In genomic region chr14:76657404-76657803, GRCh38 we compare ENCODE assay signal across 29 cellular contexts.
"Had no signal": no experiment of that assay in that cellular context is flagged by ENCODE, and none has a peak within 500 bp of the region (broad histone marks: within the 10 kb centered on the region; RNA-seq: fewer than 3 reads in every experiment).

No MANE protein-coding gene starts in this region.

- ATAC-seq: effector memory CD8-positive, alpha-beta T cell; esophagus mucosa; foreskin keratinocyte; gastrocnemius medialis; gastroesophageal sphincter; heart left ventricle; heart right ventricle had no signal

- H3K4me3 Mint-ChIP-seq: dendritic cell treated with granulocyte-macrophage colony-stimulating factor and Interleukin-4, amounts not matched to agents 40 ng/mL and 50 ng/mL, for 4 days; effector memory CD8-positive, alpha-beta T cell; endodermal cell had no signal

- H3K4me1 Mint-ChIP-seq: endodermal cell had no signal

- H3K4me3 ChIP-seq: colonic mucosa, coronary artery, dorsolateral prefrontal cortex, esophagus muscularis mucosa, esophagus squamous epithelium, gastrocnemius medialis, gastroesophageal sphincter, heart left ventricle, heart right ventricle, hepatocyte had no signal

- H3K27ac Mint-ChIP-seq: dendritic cell treated with granulocyte-macrophage colony-stimulating factor and Interleukin-4, amounts not matched to agents 40 ng/mL and 50 ng/mL, for 4 days; effector memory CD8-positive, alpha-beta T cell; endodermal cell had no signal

- H2AFZ ChIP-seq: hepatocyte had no signal

- H3K79me2 ChIP-seq: hepatocyte had no signal

- H3K27ac ChIP-seq: colonic mucosa, coronary artery, dorsolateral prefrontal cortex, epithelial cell of prostate, esophagus muscularis mucosa, esophagus squamous epithelium, foreskin keratinocyte, gastrocnemius medialis, gastroesophageal sphincter, heart left ventricle, heart right ventricle, hepatocyte had no signal

- H3K4me2 ChIP-seq: hepatocyte had no signal

- H3K9me3 ChIP-seq: colonic mucosa had no signal

- FAIRE-seq: endometrium, endothelial cell of umbilical vein, frontal cortex had no signal

- DNase-seq: colonic mucosa; cortex of kidney; dermis blood vessel endothelial cell; dorsolateral prefrontal cortex; effector CD4-positive, alpha-beta T cell; effector CD8-positive, alpha-beta T cell; effector memory CD4-positive, alpha-beta T cell; effector memory CD8-positive, alpha-beta T cell; endodermal cell; erythroblast; esophagus squamous epithelium; foreskin fibroblast; foreskin keratinocyte; foreskin melanocyte; gastrocnemius medialis; glutamatergic neuron; head of caudate nucleus; heart left ventricle; heart right ventricle had no signal

- H3K27me3 ChIP-seq: colonic mucosa, dorsolateral prefrontal cortex, heart left ventricle, heart right ventricle, hepatocyte had no signal

- H3K36me3 ChIP-seq: colonic mucosa, esophagus muscularis mucosa, esophagus squamous epithelium, gastrocnemius medialis, gastroesophageal sphincter, heart left ventricle, heart right ventricle had no signal

- H3K4me1 ChIP-seq: colonic mucosa, esophagus muscularis mucosa, esophagus squamous epithelium, foreskin keratinocyte, gastrocnemius medialis, gastroesophageal sphincter, heart left ventricle had no signal
